Comparison of ENCODE assay signal across 9 cellular contexts in the genomic region with DNA sequence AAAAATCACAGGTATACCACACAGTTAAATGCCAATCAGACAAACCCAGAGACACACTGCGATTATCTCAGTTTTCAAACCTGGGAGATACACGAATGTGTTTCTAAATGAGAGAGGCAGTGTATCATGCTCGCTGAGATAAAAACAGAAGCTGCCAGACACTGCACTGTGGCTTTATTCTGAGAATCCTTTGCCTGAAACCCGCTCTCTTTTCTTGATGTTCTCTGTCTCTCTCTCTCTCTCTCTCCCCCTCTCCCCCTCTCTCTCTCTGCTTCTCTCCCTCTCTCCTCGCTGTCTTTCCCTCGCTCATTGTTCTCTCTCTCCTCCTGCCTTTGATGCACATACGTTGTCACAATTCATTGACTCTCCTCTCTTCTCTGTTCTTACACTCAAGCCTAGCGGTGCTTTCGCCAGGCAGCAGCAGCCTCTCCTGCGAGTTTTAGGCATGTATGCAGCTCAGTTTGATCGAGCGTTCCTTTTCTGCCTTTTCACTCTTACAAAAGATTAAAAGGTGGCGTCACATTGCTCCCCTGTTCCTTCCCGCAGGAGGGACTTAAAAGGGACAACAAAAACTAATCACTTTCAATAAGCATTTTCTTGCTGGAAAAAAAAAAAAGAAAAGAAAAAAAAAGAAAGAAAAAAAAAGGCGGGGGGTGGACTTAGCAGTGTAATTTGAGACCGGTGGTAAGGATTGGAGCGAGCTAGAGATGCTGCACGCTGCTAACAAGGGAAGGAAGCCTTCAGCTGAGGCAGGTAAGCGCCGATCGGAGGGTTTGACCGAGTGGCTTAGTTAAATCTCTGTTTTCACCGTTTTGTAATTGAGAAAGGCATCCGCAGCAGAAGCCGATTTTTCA.
DNase-seq lines count a peak whose midpoint lies in the region; ATAC-seq, FAIRE-seq and TF ChIP-seq lines count a peak whose summit lies in the region.
"Had no signal": no experiment of that assay in that cellular context is flagged by ENCODE, and none has a peak within 500 bp of the region (broad histone marks: within the 10 kb centered on the region; RNA-seq: fewer than 3 reads in every experiment).

No MANE protein-coding gene starts in this region.

- H3K4me1 ChIP-seq in NT2/D1 (ENCODE audit: insufficient read depth, insufficient read length) = no peaks in the 10 kb centered on the region
- H3K4me1 ChIP-seq in psoas muscle = no peaks in the 10 kb centered on the region

- H3K36me3 ChIP-seq in NT2/D1 (ENCODE audit: insufficient read depth, insufficient read length, low read length) = no peaks in the 10 kb centered on the region
- no peaks in the 10 kb centered on the region for H3K36me3 ChIP-seq in psoas muscle (ENCODE audit: insufficient read depth in 1 of 2, low read depth in 1 of 2)

- H3K27ac ChIP-seq in psoas muscle = no peak overlapping the region
- H3K27ac ChIP-seq: epithelial cell of prostate had no signal

- FAIRE-seq in GM19239 (lab: Jason Lieb, UNC) = no peak

- no peak for TF ChIP-seq CTCF in fibroblast of villous mesenchyme (IDR thresholded peaks at IDR 0.05; ENCODE audit: insufficient read depth, low read depth, low read length)
- no peak for TF ChIP-seq CTCF in psoas muscle (IDR thresholded peaks at IDR 0.05)

- intact Hi-C loops in psoas muscle (cut with DNase I) = no loop called here

- no peaks in the 10 kb centered on the region for H3K9me3 ChIP-seq in NT2/D1 (ENCODE audit: insufficient read depth, low read length)
- H3K9me3 ChIP-seq in psoas muscle = no peaks in the 10 kb centered on the region

- peak overlapping the region; percentile 70 for H3K9ac ChIP-seq in NT2/D1 (ENCODE audit: insufficient read length, low read depth)

- H3K27me3 ChIP-seq in NT2/D1 (ENCODE audit: insufficient read depth, insufficient read length) (peaks cover 14% of the 10 kb centered on the region), psoas muscle (ENCODE audit: insufficient read depth in 3 of 3, low read length in 2 of 3) (peaks cover 0 to 3% (median 0%) of the 10 kb centered on the region in 3 donors)

- peak; percentile 22 for DNase-seq in GM04503 (ENCODE audit: low read depth)
- DNase-seq in NT2/D1 (ENCODE audit: low read depth, low spot score) = peak; percentile 83
- DNase-seq in fibroblast of villous mesenchyme (ENCODE audit: low read depth) = peak; percentile 31
- no peak for DNase-seq in psoas muscle
- no peak for DNase-seq in NOMO-1 (lab: John Stamatoyannopoulos, UW; ENCODE audit: unreplicated experiment in 2 of 2)
- DNase-seq in GM19239 (ENCODE audit: insufficient read length, low spot score) = no peak

- H3K4me3 ChIP-seq in NT2/D1 (ENCODE audit: insufficient read length, low read depth) (peak overlapping the region; percentile 38), fibroblast of villous mesenchyme (ENCODE audit: low read depth, low read length) (peak overlapping the region; percentile 51), psoas muscle (peak overlapping the region; percentile 39)

- ATAC-seq in psoas muscle (no peak), HG02970 (IDR thresholded peaks at IDR 0.05; ENCODE audit: low FRiP score, unreplicated experiment) (no peak), GM21786 (IDR thresholded peaks at IDR 0.05; ENCODE audit: unreplicated experiment) (no peak)

- WGBS in psoas muscle, 3 donors = 3 to 4% (median 3%) methylated on average over 25 of the region's 25 CpGs

Comparison
In these comparisons a context has a peak if more than half of its experiments do, and no peak if none do; other contexts are left out.
1. DNase-seq: peak in GM04503 (single experiment), NT2/D1 (single experiment) and fibroblast of villous mesenchyme (single experiment); none in psoas muscle (0 of 2), NOMO-1 (0 of 2) and GM19239 (single experiment).
2. Peak in every context shown above with its lines, with median percentiles within 50 percentile points of each other: H3K4me3 ChIP-seq.